ENCODE assay signal across 14 cellular contexts in genomic region chr1:164823486-164824279, GRCh38.
A peak's percentile ranks its signal among the peaks of the same experiment; 100 is the strongest.
DNase-seq lines count a peak whose midpoint lies in the region; ATAC-seq and TF ChIP-seq lines count a peak whose summit lies in the region.
"Had no signal": no experiment of that assay in that cellular context is flagged by ENCODE, and none has a peak within 500 bp of the region (broad histone marks: within the 10 kb centered on the region; RNA-seq: fewer than 3 reads in every experiment).

No MANE protein-coding gene starts in this region.

- H3K27me3 Mint-ChIP-seq in activated CD4-positive, alpha-beta T cell treated with anti-CD3 and anti-CD28 coated beads, Interleukin-2, amount 10 ng/mL, durations not matched to agents 7 days and 5 days, result no peaks in the 10 kb centered on the region
- H3K27me3 Mint-ChIP-seq: B cell had no signal

- no peak overlapping the region for H3K4me3 Mint-ChIP-seq in activated CD4-positive, alpha-beta T cell treated with anti-CD3 and anti-CD28 coated beads, Interleukin-2, amount 10 ng/mL, durations not matched to agents 7 days and 5 days
- H3K4me3 Mint-ChIP-seq: B cell had no signal

- TF ChIP-seq CTCF in AG10803 (conservative IDR thresholded peaks at IDR 0.05; ENCODE audit: low read length), result 0 out of 2 replicates have a peak, but pooled peaks have one; percentile 5

- H3K27ac Mint-ChIP-seq in activated CD4-positive, alpha-beta T cell treated with anti-CD3 and anti-CD28 coated beads, Interleukin-2, amount 10 ng/mL, durations not matched to agents 7 days and 5 days, result no peak overlapping the region
- H3K27ac Mint-ChIP-seq: B cell had no signal

- no peak overlapping the region for H3K4me3 ChIP-seq in AG10803 (ENCODE audit: low read length)

- DNase-seq in AG10803 (ENCODE audit: low read depth), result peak; percentile 65
- peak; percentile 92 for DNase-seq in amniotic epithelial cell (ENCODE audit: low read depth)
- DNase-seq in Right ventricle myocardium superior, result peak; percentile 43
- peak; percentile 52 for DNase-seq in non-pigmented ciliary epithelial cell (ENCODE audit: low read depth)
- DNase-seq in NCI-H524 (lab: John Stamatoyannopoulos, UW), result no peak
- DNase-seq in NCI-H1417 (lab: John Stamatoyannopoulos, UW), result no peak
- DNase-seq in activated CD4-positive, alpha-beta T cell treated with anti-CD3 and anti-CD28 coated beads, Interleukin-2, amount 10 ng/mL, durations not matched to agents 7 days and 5 days, result no peak
- DNase-seq: activated CD4-positive, alpha-beta T cell treated with anti-CD3 and anti-CD28 coated beads, Interleukin-2, amount 50 U/mL, for 1 hour; KG1; NCI-H187 treated with DMSO at 0.1 percent for 48 hours; NK-92 treated with Interleukin-12 subunit alpha and Interleukin-12 subunit beta, amount 100 ng/mL, for 24 hours; small intestine had no signal

- POLR2A ChIA-PET in activated CD4-positive, alpha-beta T cell treated with anti-CD3 and anti-CD28 coated beads, Interleukin-2, amount 10 ng/mL, durations not matched to agents 7 days and 5 days (lab: Charles Lee), result no interaction called here

- no peaks in the 10 kb centered on the region for H3K9me3 Mint-ChIP-seq in activated CD4-positive, alpha-beta T cell treated with anti-CD3 and anti-CD28 coated beads, Interleukin-2, amount 10 ng/mL, durations not matched to agents 7 days and 5 days

- ATAC-seq in Right ventricle myocardium superior (ENCODE audit: poor library complexity) (peak; percentile 85), GM19328 (IDR thresholded peaks at IDR 0.05; ENCODE audit: unreplicated experiment) (no peak)

- H3K36me3 Mint-ChIP-seq in activated CD4-positive, alpha-beta T cell treated with anti-CD3 and anti-CD28 coated beads, Interleukin-2, amount 10 ng/mL, durations not matched to agents 7 days and 5 days (ENCODE audit: low read depth), result no peaks in the 10 kb centered on the region

- CTCF ChIA-PET in activated CD4-positive, alpha-beta T cell treated with anti-CD3 and anti-CD28 coated beads, Interleukin-2, amount 10 ng/mL, durations not matched to agents 7 days and 5 days (lab: Charles Lee), result no interaction called here

- no peaks in the 10 kb centered on the region for H3K4me1 Mint-ChIP-seq in activated CD4-positive, alpha-beta T cell treated with anti-CD3 and anti-CD28 coated beads, Interleukin-2, amount 10 ng/mL, durations not matched to agents 7 days and 5 days
- H3K4me1 Mint-ChIP-seq: B cell had no signal

- intact Hi-C loops in Right ventricle myocardium superior (cut with DNase I), result no loop called here

Comparison
In these comparisons a context has a peak if more than half of its experiments do, and no peak if none do; other contexts are left out.
1. DNase-seq: peak in AG10803 (single experiment), amniotic epithelial cell (single experiment), Right ventricle myocardium superior (single experiment) and non-pigmented ciliary epithelial cell (single experiment); none in NCI-H524 (0 of 2), NCI-H1417 (0 of 3) and activated CD4-positive, alpha-beta T cell treated with anti-CD3 and anti-CD28 coated beads, Interleukin-2, amount 10 ng/mL, durations not matched to agents 7 days and 5 days (single experiment).